Comparison of ENCODE assay signal across 8 cellular contexts in the genomic region with DNA sequence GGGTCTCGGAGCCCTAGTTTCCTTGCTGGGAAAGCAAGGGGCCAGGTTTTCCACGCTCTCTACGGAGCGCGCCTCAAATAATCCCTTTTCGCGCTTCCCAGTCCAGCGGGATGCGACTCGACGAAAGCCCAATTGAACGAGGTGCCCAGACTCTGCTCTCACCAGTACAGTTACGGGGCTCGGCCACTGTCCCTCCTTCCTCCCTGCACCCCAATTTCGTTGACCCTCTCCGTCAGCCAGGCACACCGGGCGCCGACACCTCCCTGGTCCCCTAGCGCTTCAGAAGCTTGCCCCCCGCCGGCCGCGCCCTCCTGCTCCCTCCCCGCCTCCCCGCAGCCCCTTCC. TPM values are rescaled to one million over a fixed set of nuclear protein-coding genes. Genes with fewer than 3 reads are reported as not detected.
DNase-seq lines count a peak whose midpoint lies in the region; ATAC-seq, FAIRE-seq and TF ChIP-seq lines count a peak whose summit lies in the region.

No MANE protein-coding gene starts in this region.

- TF ChIP-seq CTCF in OCI-LY1 (IDR thresholded peaks at IDR 0.05; ENCODE audit: low read length) (no peak), endothelial cell of umbilical vein (IDR thresholded peaks at IDR 0.05; ENCODE audit: extremely low read depth in 1 of 2, insufficient read depth in 1 of 2, low read depth in 1 of 2, low read length in 2 of 2) (no peak)

- H3K27ac ChIP-seq in OCI-LY1 (ENCODE audit: low read depth, low read length, poor library complexity, severe bottlenecking) (no peak overlapping the region), endothelial cell of umbilical vein (ENCODE audit: insufficient read depth, low read depth, low read length) (no peak overlapping the region)

- BruUV-seq in endothelial cell of umbilical vein (replicated peaks; lab: Mats Ljungman, UMichigan), result no TSS peak

- H3K27me3 ChIP-seq in OCI-LY1 (ENCODE audit: insufficient read depth, low read length) (0 out of 2 replicates have a peak, but pooled peaks cover 5% of the 10 kb centered on the region), endothelial cell of umbilical vein (ENCODE audit: control insufficient read depth in 2 of 2, insufficient read depth in 2 of 2, low read length in 2 of 2) (no peaks in the 10 kb centered on the region), neuron (ENCODE audit: insufficient read depth, low read length) (no peaks in the 10 kb centered on the region)

- dilution Hi-C loops in endothelial cell of umbilical vein (cut with MboI; ENCODE audit: extremely low pct_ligation_motif_present, low sequenced_read_pairs), result no loop called here

- POLR2A ChIA-PET in endothelial cell of umbilical vein (lab: Charles Lee), result no interaction called here

- H3K9ac ChIP-seq in OCI-LY1 (ENCODE audit: low read length), result peak overlapping the region; percentile 69
- H3K9ac ChIP-seq in endothelial cell of umbilical vein (replicated peaks; ENCODE audit: extremely low read depth, insufficient read depth, low read length), result peak overlapping the region; percentile 53

- H3K79me2 ChIP-seq in OCI-LY1 (ENCODE audit: insufficient read depth, low read length) (no peaks in the 10 kb centered on the region), endothelial cell of umbilical vein (ENCODE audit: control insufficient read depth, insufficient read depth, low read length) (no peaks in the 10 kb centered on the region)

- intact Hi-C loops in endothelial cell of umbilical vein (cut with micrococcal nuclease), result loop anchor here (1.0 to 5.0 kb wide), 5 partner anchors 9 to 169 kb away; partner anchors contain the start of genes GABPB2 and LYSMD1

- H2AFZ ChIP-seq in OCI-LY1 (ENCODE audit: low read length), result no peak overlapping the region
- H2AFZ ChIP-seq in endothelial cell of umbilical vein (ENCODE audit: low read depth, low read length), result peak overlapping the region; percentile 79
- peak overlapping the region; percentile 35 for H2AFZ ChIP-seq in neuron (ENCODE audit: low read depth, low read length)

- H3K9me2 ChIP-seq in OCI-LY1 (ENCODE audit: low read depth, low read length), result no peaks in the 10 kb centered on the region

- TF ChIP-seq POLR2A in endothelial cell of umbilical vein (IDR thresholded peaks at IDR 0.05; ENCODE audit: low read depth, low read length), result no peak

- H3K4me1 ChIP-seq in OCI-LY1 (ENCODE audit: insufficient read depth, low read length, severe bottlenecking) (peaks cover 33% of the 10 kb centered on the region), endothelial cell of umbilical vein (ENCODE audit: control insufficient read depth, extremely low read depth, insufficient read depth, low read length) (peaks cover 29% of the 10 kb centered on the region), neuron (ENCODE audit: insufficient read depth, low read length) (peaks cover 36% of the 10 kb centered on the region)

- CTCF ChIA-PET in endothelial cell of umbilical vein (lab: Charles Lee), result interaction anchor here (3.2 kb wide), 1 partner anchor 46 kb away, joined by 30 read pairs; no protein-coding TSS in a partner anchor

- no peaks in the 10 kb centered on the region for H3K9me1 ChIP-seq in endothelial cell of umbilical vein (replicated peaks; ENCODE audit: control insufficient read depth, extremely low read depth, insufficient read depth, low read length)

- H4K20me1 ChIP-seq in OCI-LY1 (ENCODE audit: insufficient read depth, low read length), result no peaks in the 10 kb centered on the region
- no peaks in the 10 kb centered on the region for H4K20me1 ChIP-seq in endothelial cell of umbilical vein (replicated peaks; ENCODE audit: control insufficient read depth, extremely low read depth, insufficient read depth, low read length)

- no peaks in the 10 kb centered on the region for H3F3A ChIP-seq in OCI-LY1 (ENCODE audit: insufficient read depth, low read length)

- peak; percentile 29 for DNase-seq in endothelial cell of umbilical vein (ENCODE audit: low read depth, low spot score)
- DNase-seq in Ammon's horn (ENCODE audit: low spot score), result no peak
- no peak for DNase-seq in frontal cortex (ENCODE audit: low spot score in 2 of 2)
- DNase-seq in LoVo (ENCODE audit: low spot score), result no peak
- DNase-seq in amniotic stem cell (lab: John Stamatoyannopoulos, UW), result no peak

- H3K4me2 ChIP-seq in OCI-LY1 (ENCODE audit: low read length) (peak overlapping the region; percentile 91), endothelial cell of umbilical vein (ENCODE audit: insufficient read depth, low read length) (peak overlapping the region; percentile 96)

- peak; percentile 4 for ATAC-seq in GM19025 (IDR thresholded peaks at IDR 0.05; ENCODE audit: low read depth, unreplicated experiment)

- no peaks in the 10 kb centered on the region for H3K36me3 ChIP-seq in OCI-LY1 (ENCODE audit: insufficient read depth, low read length)
- peaks cover 0 to 6% of the 10 kb centered on the region in 2 experiments for H3K36me3 ChIP-seq in endothelial cell of umbilical vein (ENCODE audit: control insufficient read depth in 2 of 2, extremely low read depth in 1 of 2, insufficient read depth in 2 of 2, low read length in 2 of 2)
- peaks cover 5% of the 10 kb centered on the region for H3K36me3 ChIP-seq in neuron (ENCODE audit: insufficient read depth, low read length)

- no peaks in the 10 kb centered on the region for H3K9me3 ChIP-seq in OCI-LY1 (ENCODE audit: low read length)
- no peaks in the 10 kb centered on the region for H3K9me3 ChIP-seq in endothelial cell of umbilical vein (replicated peaks; ENCODE audit: control insufficient read depth, insufficient read depth, low read length)
- H3K9me3 ChIP-seq in neuron (ENCODE audit: low read length), result no peaks in the 10 kb centered on the region

- FAIRE-seq in endothelial cell of umbilical vein (lab: Jason Lieb, UNC) (no peak), frontal cortex (lab: Jason Lieb, UNC) (no peak)

- peak overlapping the region; percentile 71 for H3K4me3 ChIP-seq in OCI-LY1 (ENCODE audit: low read depth, low read length, poor library complexity, severe bottlenecking)
- H3K4me3 ChIP-seq in endothelial cell of umbilical vein (replicated peaks in 1 of 3; ENCODE audit: insufficient read depth in 1 of 3, low read depth in 1 of 3, low read length in 3 of 3), result peak overlapping the region; percentile 49 to 81 (median 59)
- peak overlapping the region; percentile 77 for H3K4me3 ChIP-seq in neuron (ENCODE audit: low read length)

TF ChIP-seq in endothelial cell of umbilical vein, 7 proteins besides CTCF, POLR2A, EP300 and RAD21 (continues in another document):
- TF ChIP-seq EZH2 (IDR thresholded peaks at IDR 0.05; ENCODE audit: borderline replicate concordance, low read depth, low read length, severe bottlenecking), result no peak

RNA-seq across cellular contexts. Expression of gene SEMA6C, which starts 0.4 kb away (rescaled TPM):
- total RNA-seq in endothelial cell of umbilical vein (46.2 and 53.0 TPM in 2 replicates), frontal cortex (16.7 TPM)
- 66.0 and 71.9 TPM in 2 replicates for polyA plus RNA-seq in endothelial cell of umbilical vein
- polyA plus RNA-seq in endothelial cell of umbilical vein (2011; cell fraction: cytosol; rRNA removed), result 38.6 and 39.2 TPM in 2 replicates
- 180 and 192 TPM in 2 replicates for polyA plus RNA-seq in endothelial cell of umbilical vein (2011; cell fraction: nucleus; rRNA removed)
- 20.4 and 24.0 TPM in 2 replicates for polyA plus RNA-seq in endothelial cell of umbilical vein (2012)
- polyA minus RNA-seq in endothelial cell of umbilical vein, result 48.7 and 67.7 TPM in 2 replicates
- 0.61 TPM for polyA minus RNA-seq in endothelial cell of umbilical vein (2011; cell fraction: cytosol; rRNA and poly(A)+ RNA removed)
- 39.5 and 48.2 TPM in 2 replicates for polyA minus RNA-seq in endothelial cell of umbilical vein (2011; cell fraction: nucleus; rRNA and poly(A)+ RNA removed)

RNA-seq across cellular contexts. Expression of gene TNFAIP8L2, which starts 10.4 kb away (rescaled TPM):
- total RNA-seq in endothelial cell of umbilical vein (not detected in 2 replicates), frontal cortex (0.82 TPM)
- polyA plus RNA-seq in endothelial cell of umbilical vein, result 0.06 TPM in 1 of 2 replicates, not detected in the other
- 0.17 TPM in 1 of 2 replicates, not detected in the other for polyA plus RNA-seq in endothelial cell of umbilical vein (2011; cell fraction: cytosol; rRNA removed)
- not detected in 2 replicates for polyA plus RNA-seq in endothelial cell of umbilical vein (2011; cell fraction: nucleus; rRNA removed)
- 0.63 TPM in 1 of 2 replicates, not detected in the other for polyA plus RNA-seq in endothelial cell of umbilical vein (2012)
- 0.28 TPM in 1 of 2 replicates, not detected in the other for polyA minus RNA-seq in endothelial cell of umbilical vein
- polyA minus RNA-seq in endothelial cell of umbilical vein (2011; cell fraction: cytosol; rRNA and poly(A)+ RNA removed), result not detected
- not detected in 2 replicates for polyA minus RNA-seq in endothelial cell of umbilical vein (2011; cell fraction: nucleus; rRNA and poly(A)+ RNA removed)

RNA-seq across cellular contexts. Expression of gene LYSMD1, which starts 19.7 kb away (rescaled TPM):
- total RNA-seq in endothelial cell of umbilical vein (6.4 and 8.2 TPM in 2 replicates), frontal cortex (24.1 TPM)
- polyA plus RNA-seq in endothelial cell of umbilical vein, result 1.7 and 2.1 TPM in 2 replicates
- polyA plus RNA-seq in endothelial cell of umbilical vein (2011; cell fraction: cytosol; rRNA removed), result 2.2 and 2.7 TPM in 2 replicates
- polyA plus RNA-seq in endothelial cell of umbilical vein (2011; cell fraction: nucleus; rRNA removed), result 14.0 and 15.7 TPM in 2 replicates
- 2.5 and 2.8 TPM in 2 replicates for polyA plus RNA-seq in endothelial cell of umbilical vein (2012)
- polyA minus RNA-seq in endothelial cell of umbilical vein, result 3.8 and 4.7 TPM in 2 replicates
- polyA minus RNA-seq in endothelial cell of umbilical vein (2011; cell fraction: cytosol; rRNA and poly(A)+ RNA removed), result 3.9 TPM
- 6.2 and 6.9 TPM in 2 replicates for polyA minus RNA-seq in endothelial cell of umbilical vein (2011; cell fraction: nucleus; rRNA and poly(A)+ RNA removed)

RNA-seq across cellular contexts. Expression of gene SCNM1, which starts 19.9 kb away (rescaled TPM):
- total RNA-seq in endothelial cell of umbilical vein (43.1 and 49.0 TPM in 2 replicates), frontal cortex (27.3 TPM)
- 14.1 and 17.3 TPM in 2 replicates for polyA plus RNA-seq in endothelial cell of umbilical vein
- 31.1 and 32.7 TPM in 2 replicates for polyA plus RNA-seq in endothelial cell of umbilical vein (2011; cell fraction: cytosol; rRNA removed)
- 48.2 and 52.9 TPM in 2 replicates for polyA plus RNA-seq in endothelial cell of umbilical vein (2011; cell fraction: nucleus; rRNA removed)
- 44.8 and 53.1 TPM in 2 replicates for polyA plus RNA-seq in endothelial cell of umbilical vein (2012)
- polyA minus RNA-seq in endothelial cell of umbilical vein, result 9.6 and 11.9 TPM in 2 replicates
- polyA minus RNA-seq in endothelial cell of umbilical vein (2011; cell fraction: cytosol; rRNA and poly(A)+ RNA removed), result 20.6 TPM
- polyA minus RNA-seq in endothelial cell of umbilical vein (2011; cell fraction: nucleus; rRNA and poly(A)+ RNA removed), result 8.2 and 8.6 TPM in 2 replicates

RNA-seq across cellular contexts. Expression of gene TMOD4, which starts 29.7 kb away (rescaled TPM):
- total RNA-seq in endothelial cell of umbilical vein (1.4 TPM in 2 replicates), frontal cortex (not detected)
- polyA plus RNA-seq in endothelial cell of umbilical vein, result 0.22 TPM in 1 of 2 replicates, not detected in the other
- 0.09 and 0.31 TPM in 2 replicates for polyA plus RNA-seq in endothelial cell of umbilical vein (2011; cell fraction: cytosol; rRNA removed)
- 0.80 and 0.88 TPM in 2 replicates for polyA plus RNA-seq in endothelial cell of umbilical vein (2011; cell fraction: nucleus; rRNA removed)
- 0.50 TPM in 1 of 2 replicates, not detected in the other for polyA plus RNA-seq in endothelial cell of umbilical vein (2012)
- polyA minus RNA-seq in endothelial cell of umbilical vein, result not detected in 2 replicates
- polyA minus RNA-seq in endothelial cell of umbilical vein (2011; cell fraction: cytosol; rRNA and poly(A)+ RNA removed), result not detected
- polyA minus RNA-seq in endothelial cell of umbilical vein (2011; cell fraction: nucleus; rRNA and poly(A)+ RNA removed), result not detected in 2 replicates
